In the genomic region with DNA sequence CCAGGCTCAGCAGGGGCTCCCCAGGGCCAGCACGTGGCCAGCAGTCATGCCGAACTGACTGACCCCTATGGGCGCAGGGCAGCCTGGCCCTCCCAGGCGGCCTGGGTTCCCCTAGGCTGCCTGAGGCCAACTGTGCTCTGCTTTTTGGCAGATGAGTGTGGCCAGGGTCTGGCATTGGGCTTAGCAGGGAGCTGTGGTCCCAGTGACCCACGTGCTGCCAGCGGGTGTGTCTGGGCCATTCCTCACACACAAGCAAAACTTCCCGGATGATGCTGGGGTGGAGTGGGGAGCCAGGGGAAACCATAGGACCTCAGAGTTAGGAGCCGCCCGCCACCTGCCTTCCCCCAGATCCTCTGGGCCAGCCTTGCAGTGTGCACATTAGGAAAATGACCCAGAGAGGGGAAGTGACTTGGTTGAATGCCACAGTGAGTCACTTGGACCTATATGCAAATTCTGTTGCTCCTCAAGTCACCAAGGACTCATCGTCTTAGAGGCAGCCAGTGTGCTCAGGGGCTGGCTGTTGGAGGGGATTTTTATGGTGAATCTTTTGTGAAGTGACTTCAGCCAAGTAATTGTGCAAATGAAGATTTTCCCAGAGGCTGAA, we compare ENCODE assay signal across 2 cellular contexts.
TF ChIP-seq lines count a peak whose summit lies in the region.

No MANE protein-coding gene starts in this region.

TF ChIP-seq in liver, 16 proteins besides CTCF, POLR2A, EP300 and RAD21 (continued from another document):
- TF ChIP-seq, protein P1, sequence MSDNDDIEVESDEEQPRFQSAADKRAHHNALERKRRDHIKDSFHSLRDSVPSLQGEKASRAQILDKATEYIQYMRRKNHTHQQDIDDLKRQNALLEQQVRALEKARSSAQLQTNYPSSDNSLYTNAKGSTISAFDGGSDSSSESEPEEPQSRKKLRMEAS (IDR thresholded peaks at IDR 0.05): no peak
- TF ChIP-seq JUND (IDR thresholded peaks at IDR 0.05): no peak
- no peak for TF ChIP-seq FOXA1 (IDR thresholded peaks at IDR 0.05)
- TF ChIP-seq TAF1 (conservative IDR thresholded peaks at IDR 0.05): no peak
- TF ChIP-seq SP1 (IDR thresholded peaks at IDR 0.05): no peak
- TF ChIP-seq GABPA (IDR thresholded peaks at IDR 0.05 in 1 of 2, conservative IDR thresholded peaks at IDR 0.05 in 1 of 2): no peak
- TF ChIP-seq, protein P2, sequence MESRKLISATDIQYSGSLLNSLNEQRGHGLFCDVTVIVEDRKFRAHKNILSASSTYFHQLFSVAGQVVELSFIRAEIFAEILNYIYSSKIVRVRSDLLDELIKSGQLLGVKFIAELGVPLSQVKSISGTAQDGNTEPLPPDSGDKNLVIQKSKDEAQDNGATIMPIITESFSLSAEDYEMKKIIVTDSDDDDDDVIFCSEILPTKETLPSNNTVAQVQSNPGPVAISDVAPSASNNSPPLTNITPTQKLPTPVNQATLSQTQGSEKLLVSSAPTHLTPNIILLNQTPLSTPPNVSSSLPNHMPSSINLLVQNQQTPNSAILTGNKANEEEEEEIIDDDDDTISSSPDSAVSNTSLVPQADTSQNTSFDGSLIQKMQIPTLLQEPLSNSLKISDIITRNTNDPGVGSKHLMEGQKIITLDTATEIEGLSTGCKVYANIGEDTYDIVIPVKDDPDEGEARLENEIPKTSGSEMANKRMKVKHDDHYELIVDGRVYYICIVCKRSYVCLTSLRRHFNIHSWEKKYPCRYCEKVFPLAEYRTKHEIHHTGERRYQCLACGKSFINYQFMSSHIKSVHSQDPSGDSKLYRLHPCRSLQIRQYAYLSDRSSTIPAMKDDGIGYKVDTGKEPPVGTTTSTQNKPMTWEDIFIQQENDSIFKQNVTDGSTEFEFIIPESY (IDR thresholded peaks at IDR 0.05): no peak
- no peak for TF ChIP-seq HNF4A (conservative IDR thresholded peaks at IDR 0.05)

TF ChIP-seq in HepG2, 621 proteins besides CTCF, POLR2A, EP300 and RAD21 (continued from another document):
- TF ChIP-seq, protein P3, sequence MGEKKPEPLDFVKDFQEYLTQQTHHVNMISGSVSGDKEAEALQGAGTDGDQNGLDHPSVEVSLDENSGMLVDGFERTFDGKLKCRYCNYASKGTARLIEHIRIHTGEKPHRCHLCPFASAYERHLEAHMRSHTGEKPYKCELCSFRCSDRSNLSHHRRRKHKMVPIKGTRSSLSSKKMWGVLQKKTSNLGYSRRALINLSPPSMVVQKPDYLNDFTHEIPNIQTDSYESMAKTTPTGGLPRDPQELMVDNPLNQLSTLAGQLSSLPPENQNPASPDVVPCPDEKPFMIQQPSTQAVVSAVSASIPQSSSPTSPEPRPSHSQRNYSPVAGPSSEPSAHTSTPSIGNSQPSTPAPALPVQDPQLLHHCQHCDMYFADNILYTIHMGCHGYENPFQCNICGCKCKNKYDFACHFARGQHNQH (CRISPR knock-in tag; IDR thresholded peaks at IDR 0.05): no peak
